In genomic region chr11:47347134-47347533, GRCh38 we compare ENCODE assay signal across 27 cellular contexts. TPM values are rescaled to one million over a fixed set of nuclear protein-coding genes. Genes with fewer than 3 reads are reported as not detected.
"Had no signal": no experiment of that assay in that cellular context is flagged by ENCODE, and none has a peak within 500 bp of the region (broad histone marks: within the 10 kb centered on the region; RNA-seq: fewer than 3 reads in every experiment).

No MANE protein-coding gene starts in this region.

- ATAC-seq: effector memory CD8-positive, alpha-beta T cell; left lobe of liver; lower lobe of right lung; naive thymus-derived CD8-positive, alpha-beta T cell; stimulated activated memory B cell treated with anti-CD40 and anti-IgM and Interleukin-4, amounts not matched to agents 10 μg/mL and 1 μg/mL and 100 μg/mL, for 72 hours; stimulated activated naive CD8-positive, alpha-beta T cell treated with anti-CD3 and anti-CD28 coated beads, Interleukin-15, Interleukin-2, amounts not matched to agents 100 U/mL and 50 U/mL, for 24 hours had no signal

- H3K27me3 ChIP-seq: testis, tibial artery had no signal

- H3K27ac ChIP-seq: esophagus squamous epithelium, lower lobe of right lung, parathyroid adenoma, skin epidermis, spleen, testis, tibial artery had no signal

- H3K4me1 ChIP-seq: esophagus squamous epithelium, lower lobe of right lung, tibial artery had no signal

- H3K4me3 ChIP-seq: esophagus squamous epithelium, lower lobe of right lung, skin epidermis, spleen, testis, tibial artery had no signal

- FAIRE-seq: endometrium, keratinocyte, urothelium cell line had no signal

- H3K9me3 ChIP-seq: esophagus squamous epithelium, lower lobe of right lung, spleen, testis, tibial artery had no signal

- H2AFZ ChIP-seq: parathyroid adenoma had no signal

- H3K36me3 ChIP-seq: esophagus squamous epithelium, lower lobe of right lung, tibial artery had no signal

- H3K79me2 ChIP-seq: parathyroid adenoma had no signal

- DNase-seq: cerebellar nuclear complex; cortex of kidney; effector memory CD8-positive, alpha-beta T cell; erythroblast; esophagus squamous epithelium; foreskin melanocyte; glutamatergic neuron; lower lobe of right lung; nephron progenitor cell; occipital lobe; spleen; stimulated activated CD4-positive, alpha-beta T cell treated with anti-CD3 and anti-CD28 coated beads, Interleukin-4, amount 100 ng/mL, for 4 hours; stimulated activated naive CD8-positive, alpha-beta T cell treated with anti-CD3 and anti-CD28 coated beads, Interleukin-15, Interleukin-2, amounts not matched to agents 100 U/mL and 50 U/mL, for 24 hours; substantia nigra; testis; tibial artery had no signal

- H3K9ac ChIP-seq: parathyroid adenoma had no signal

RNA-seq across cellular contexts. Expression of gene MYBPC3, which starts 5.4 kb away (rescaled TPM):
- total RNA-seq: dermis microvascular lymphatic vessel endothelial cell, myocyte, occipital lobe had no signal
- polyA plus RNA-seq: keratinocyte; naive thymus-derived CD8-positive, alpha-beta T cell had no signal

RNA-seq across cellular contexts. Expression of gene SPI1, which starts 31.2 kb away (rescaled TPM):
- total RNA-seq: dermis microvascular lymphatic vessel endothelial cell, myocyte, progenitor cell of endocrine pancreas had no signal
- polyA plus RNA-seq: keratinocyte; naive thymus-derived CD8-positive, alpha-beta T cell had no signal
